In genomic region chr17:68768804-68769203, GRCh38 we compare ENCODE assay signal across 5 cellular contexts.
"Had no signal": no experiment of that assay in that cellular context is flagged by ENCODE, and none has a peak within 500 bp of the region (broad histone marks: within the 10 kb centered on the region; RNA-seq: fewer than 3 reads in every experiment).

No MANE protein-coding gene starts in this region.

- H3K4me2 ChIP-seq: GM23338 had no signal

- H3K27ac Mint-ChIP-seq: GM23338, H9 had no signal

- H2AFZ ChIP-seq: GM23338 had no signal

- H3K4me3 Mint-ChIP-seq: GM23338, H9 had no signal

- H3K4me1 Mint-ChIP-seq: GM23338 had no signal

- H3K4me3 ChIP-seq: GM23338, K562 had no signal

- ATAC-seq: GM23338, K562 had no signal

- DNase-seq: H9, HCEC 1CT, IMR-90 had no signal
